10 cellular contexts compared by ENCODE assay signal in genomic region chr2:207135340-207135739, GRCh38. TPM values are rescaled to one million over a fixed set of nuclear protein-coding genes. Genes with fewer than 3 reads are reported as not detected.
DNase-seq lines count a peak whose midpoint lies in the region; ATAC-seq and TF ChIP-seq lines count a peak whose summit lies in the region.
"Had no signal": no experiment of that assay in that cellular context is flagged by ENCODE, and none has a peak within 500 bp of the region (broad histone marks: within the 10 kb centered on the region; RNA-seq: fewer than 3 reads in every experiment).

No MANE protein-coding gene starts in this region.

- peaks cover 43% of the 10 kb centered on the region for H3K79me2 ChIP-seq in parathyroid adenoma

- H3K27ac ChIP-seq in CD4-positive, CD25-positive, alpha-beta regulatory T cell (ENCODE audit: insufficient read depth, low read length, poor library complexity, severe bottlenecking) = no peak overlapping the region
- H3K27ac ChIP-seq in RWPE2 (ENCODE audit: poor library complexity, severe bottlenecking) (peak overlapping the region; percentile 88), endodermal cell (ENCODE audit: low read depth, low read length) (no peak overlapping the region), parathyroid adenoma (peak overlapping the region; percentile 52)

- H3K27ac Mint-ChIP-seq in CD4-positive, CD25-positive, alpha-beta regulatory T cell = peak overlapping the region; percentile 37 to 88 (median 39)
- H3K27ac Mint-ChIP-seq in endodermal cell = peak overlapping the region; percentile 36

- H3K4me1 Mint-ChIP-seq in CD4-positive, CD25-positive, alpha-beta regulatory T cell = peaks cover 20 to 80% (median 38%) of the 10 kb centered on the region in 4 donors
- H3K4me1 Mint-ChIP-seq in endodermal cell = peaks cover 56% of the 10 kb centered on the region

- H3K9me3 Mint-ChIP-seq in CD4-positive, CD25-positive, alpha-beta regulatory T cell = peaks cover 0 to 2% (median 0%) of the 10 kb centered on the region in 7 donors
- no peaks in the 10 kb centered on the region for H3K9me3 Mint-ChIP-seq in endodermal cell

- ATAC-seq in CD4-positive, CD25-positive, alpha-beta regulatory T cell (ENCODE audit: low read depth in 2 of 2) = no peak
- peak; percentile 5; the same call in 1 of the 3 replicates for ATAC-seq in RWPE2 (ENCODE audit: low read depth)
- ATAC-seq in HG02588 (IDR thresholded peaks at IDR 0.05; ENCODE audit: unreplicated experiment) = no peak
- ATAC-seq in GM19328 (IDR thresholded peaks at IDR 0.05; ENCODE audit: unreplicated experiment) = no peak
- ATAC-seq in HG02973 (IDR thresholded peaks at IDR 0.05; ENCODE audit: unreplicated experiment) = no peak

- peaks cover 10% of the 10 kb centered on the region for H3K4me1 ChIP-seq in CD4-positive, CD25-positive, alpha-beta regulatory T cell (ENCODE audit: control insufficient read depth, insufficient read depth, low read length, poor library complexity, severe bottlenecking)
- H3K4me1 ChIP-seq in RWPE2 (ENCODE audit: insufficient read depth, poor library complexity, severe bottlenecking) (peaks cover 98% of the 10 kb centered on the region), endodermal cell (ENCODE audit: control insufficient read depth, insufficient read depth, low read length) (peaks cover 12% of the 10 kb centered on the region), parathyroid adenoma (no peaks in the 10 kb centered on the region)

- peak in 1 of 3 donors; percentile 20 for DNase-seq in CD4-positive, CD25-positive, alpha-beta regulatory T cell
- DNase-seq in RWPE2 (ENCODE audit: low spot score) (no peak), endodermal cell (no peak), NCI-H187 treated with DMSO at 0.1 percent for 48 hours (lab: John Stamatoyannopoulos, UW) (no peak)
- DNase-seq: NCI-H1417, SIG-M5 had no signal

- no peaks in the 10 kb centered on the region for H3K27me3 Mint-ChIP-seq in CD4-positive, CD25-positive, alpha-beta regulatory T cell
- no peaks in the 10 kb centered on the region for H3K27me3 Mint-ChIP-seq in endodermal cell (ENCODE audit: insufficient read depth)

- H2AFZ ChIP-seq in parathyroid adenoma = no peak overlapping the region

- H3K36me3 Mint-ChIP-seq in CD4-positive, CD25-positive, alpha-beta regulatory T cell = peaks cover 42% of the 10 kb centered on the region
- peaks cover 37% of the 10 kb centered on the region for H3K36me3 Mint-ChIP-seq in endodermal cell (ENCODE audit: low read depth)

- peak overlapping the region; percentile 16 for H3K4me3 ChIP-seq in CD4-positive, CD25-positive, alpha-beta regulatory T cell (ENCODE audit: low read depth, low read length)
- no peak overlapping the region for H3K4me3 ChIP-seq in RWPE2 (ENCODE audit: severe bottlenecking)
- no peak overlapping the region for H3K4me3 ChIP-seq in endodermal cell (ENCODE audit: low read length)
- H3K4me3 ChIP-seq in parathyroid adenoma (ENCODE audit: low read depth, low read length) = no peak overlapping the region

- H3K9ac ChIP-seq in endodermal cell (ENCODE audit: extremely low read depth, low read length, poor library complexity, severe bottlenecking) = no peak overlapping the region
- H3K9ac ChIP-seq in parathyroid adenoma = no peak overlapping the region

- H3K4me2 ChIP-seq in parathyroid adenoma (ENCODE audit: low read length) = no peak overlapping the region

- no peaks in the 10 kb centered on the region for H3K27me3 ChIP-seq in CD4-positive, CD25-positive, alpha-beta regulatory T cell (ENCODE audit: control insufficient read depth, insufficient read depth, low read length)
- H3K27me3 ChIP-seq in RWPE2 (ENCODE audit: insufficient read depth, poor library complexity, severe bottlenecking) (no peaks in the 10 kb centered on the region), endodermal cell (ENCODE audit: control insufficient read depth, insufficient read depth, low read length, poor library complexity, severe bottlenecking) (no peaks in the 10 kb centered on the region), parathyroid adenoma (ENCODE audit: control insufficient read depth, insufficient read depth, low read length) (no peaks in the 10 kb centered on the region)

- 83% methylated on average over 1 of the region's 1 CpG; no CpG with 5 or more reads in 1 of the 2 experiments for WGBS in endodermal cell (ENCODE audit: insufficient coverage in 1 of 2, insufficient read length in 1 of 2), 2 experiments

- peak overlapping the region in 2 of 4 donors; percentile 21 to 37 for H3K4me3 Mint-ChIP-seq in CD4-positive, CD25-positive, alpha-beta regulatory T cell
- H3K4me3 Mint-ChIP-seq in endodermal cell = no peak overlapping the region

- no peak for TF ChIP-seq CTCF in RWPE2 (IDR thresholded peaks at IDR 0.05; ENCODE audit: poor library complexity, severe bottlenecking)
- no peak for TF ChIP-seq CTCF in endodermal cell (conservative IDR thresholded peaks at IDR 0.05)
- no peak for TF ChIP-seq CTCF in parathyroid adenoma (IDR thresholded peaks at IDR 0.05)

- no peaks in the 10 kb centered on the region for H3K36me3 ChIP-seq in CD4-positive, CD25-positive, alpha-beta regulatory T cell (ENCODE audit: control insufficient read depth, insufficient read depth, low read length)
- H3K36me3 ChIP-seq in RWPE2 (ENCODE audit: low read depth) (peaks cover 90% of the 10 kb centered on the region), endodermal cell (ENCODE audit: control insufficient read depth, insufficient read depth, low read length) (peaks cover 94% of the 10 kb centered on the region), parathyroid adenoma (ENCODE audit: control insufficient read depth, insufficient read depth, low read length) (no peaks in the 10 kb centered on the region)

- H3K9me3 ChIP-seq in CD4-positive, CD25-positive, alpha-beta regulatory T cell (ENCODE audit: control insufficient read depth in 2 of 2, low read length in 2 of 2) = no peaks in the 10 kb centered on the region
- no peaks in the 10 kb centered on the region for H3K9me3 ChIP-seq in RWPE2 (ENCODE audit: severe bottlenecking)
- H3K9me3 ChIP-seq in endodermal cell (ENCODE audit: control insufficient read depth, low read length) = peaks cover 7% of the 10 kb centered on the region
- no peaks in the 10 kb centered on the region for H3K9me3 ChIP-seq in parathyroid adenoma (ENCODE audit: control insufficient read depth, low read length)

RNA-seq across cellular contexts. Expression of gene KLF7, which starts 30.4 kb away (rescaled TPM):
- 64.3 TPM for total RNA-seq in CD4-positive, CD25-positive, alpha-beta regulatory T cell
- 10 to 100 TPM in 1 of 4 donors, 1 to 10 TPM in 3; 5.9 to 10.7 (median 8.8) TPM for polyA plus RNA-seq in CD4-positive, CD25-positive, alpha-beta regulatory T cell
- 10 to 100 TPM; 27.4 to 27.8 TPM for total RNA-seq in endodermal cell
- 23.3 TPM for polyA plus RNA-seq in endodermal cell (2013, experiment 1 of 2)
- 22.4 TPM for polyA plus RNA-seq in endodermal cell (2013, experiment 2 of 2)

Comparison
In these comparisons a context has a peak if more than half of its experiments do, and no peak if none do; other contexts are left out.
1. H3K27ac ChIP-seq: peak in RWPE2 (single experiment) and parathyroid adenoma (single experiment); none in CD4-positive, CD25-positive, alpha-beta regulatory T cell (single experiment) and endodermal cell (single experiment).